Comparison of ENCODE assay signal across 8 cellular contexts in genomic region chr4:51842554-51843308, GRCh38. TPM values are rescaled to one million over a fixed set of nuclear protein-coding genes. Genes with fewer than 3 reads are reported as not detected.
A peak's percentile ranks its signal among the peaks of the same experiment; 100 is the strongest.
DNase-seq lines count a peak whose midpoint lies in the region; ATAC-seq, FAIRE-seq and TF ChIP-seq lines count a peak whose summit lies in the region.

TSS of gene DCUN1D4 (plus strand) at chr4:51843153. CDS start at chr4:51843243, 90 bp downstream.

- peak within 1 kb of the TSS; percentile 68 to 94 (median 89) for H3K27ac ChIP-seq in pancreas
- H3K27ac ChIP-seq in tibial artery: peak within 1 kb of the TSS; percentile 96 to 99

- peak; percentile 96 for FAIRE-seq in pancreas (lab: Jason Lieb, UNC)

- H3K9me3 ChIP-seq in adipocyte (ENCODE audit: control insufficient read depth, low read length) (no peaks in the 10 kb centered on the region), pancreas (no peaks in the 10 kb centered on the region), tibial artery (no peaks in the 10 kb centered on the region)

- peak; percentile 99 for DNase-seq in NCI-H1436 (lab: John Stamatoyannopoulos, UW)
- peak; percentile 93 for DNase-seq in T follicular helper cell (ENCODE audit: low read depth)
- peak; percentile 100 for DNase-seq in adipocyte (ENCODE audit: low read depth)
- peak; percentile 100 for DNase-seq in Right ventricle myocardium superior
- DNase-seq in pancreas: peak; percentile 99 to 100 (median 100)
- DNase-seq in tibial artery: peak; percentile 100

- TF ChIP-seq CTCF in GM12875 (IDR thresholded peaks at IDR 0.05; ENCODE audit: borderline replicate concordance, insufficient read depth, low read depth, low read length): peak; percentile 15; the same call in 1 of the 2 replicates
- peak in 3 of 4 donors; percentile 23 to 45 (median 43) for TF ChIP-seq CTCF in pancreas (IDR thresholded peaks at IDR 0.05)
- peak; percentile 47 to 52 for TF ChIP-seq CTCF in tibial artery (IDR thresholded peaks at IDR 0.05)

- ATAC-seq in HG02798 (IDR thresholded peaks at IDR 0.05; ENCODE audit: poor library complexity, unreplicated experiment) (peak; percentile 94), Right ventricle myocardium superior (ENCODE audit: poor library complexity) (peak; percentile 92), pancreas (peak; percentile 88 to 94 (median 88))

- intact Hi-C loops in Right ventricle myocardium superior (cut with DNase I): loop anchor here (10.0 kb wide), 2 partner anchors 52 to 192 kb away; partner anchors contain the start of gene SGCB
- intact Hi-C loops in pancreas (cut with DNase I): no loop called here
- intact Hi-C loops in tibial artery (cut with DNase I; ENCODE audit: low total_unique reads): loop anchor here (10.0 kb wide), 1 partner anchor 812 kb away; the partner anchor contains the start of gene USP46

- no peaks in the 10 kb centered on the region for H3K36me3 ChIP-seq in adipocyte (ENCODE audit: control insufficient read depth, insufficient read depth, low read length, severe bottlenecking)
- H3K36me3 ChIP-seq in pancreas: no peaks in the 10 kb centered on the region
- H3K36me3 ChIP-seq in tibial artery: no peaks in the 10 kb centered on the region

- H3K4me3 ChIP-seq in GM12875 (ENCODE audit: low read depth, low read length): peak within 1 kb of the TSS; percentile 61
- H3K4me3 ChIP-seq in adipocyte (ENCODE audit: low read length): peak within 1 kb of the TSS; percentile 96
- H3K4me3 ChIP-seq in pancreas: peak within 1 kb of the TSS; percentile 67 to 95 (median 88)
- peak within 1 kb of the TSS; percentile 87 to 89 for H3K4me3 ChIP-seq in tibial artery

- H3K4me1 ChIP-seq in adipocyte (ENCODE audit: control insufficient read depth, insufficient read depth, low read length) (peaks cover 24% of the 10 kb centered on the region), pancreas (peaks cover 0 to 7% (median 6%) of the 10 kb centered on the region in 3 donors), tibial artery (peaks cover 0 to 18% (median 10%) of the 10 kb centered on the region in 4 donors)

- no peaks in the 10 kb centered on the region for H3K27me3 ChIP-seq in adipocyte (replicated peaks; ENCODE audit: control insufficient read depth, insufficient read depth, low read length)
- H3K27me3 ChIP-seq in pancreas: no peaks in the 10 kb centered on the region
- H3K27me3 ChIP-seq in tibial artery: no peaks in the 10 kb centered on the region

- WGBS in pancreas, 2 donors: 0 to 1% methylated on average over 66 to 68 of the region's 68 CpGs

- peak within 1 kb of the TSS; percentile 88 for H3K9ac ChIP-seq in adipocyte (ENCODE audit: low read length)

RNA-seq across cellular contexts. Expression of gene DCUN1D4, which starts in this region (rescaled TPM):
- 35.2 TPM for total RNA-seq in Right ventricle myocardium superior
- 10 to 100 TPM; 13.6 to 24.2 (median 17.5) TPM for total RNA-seq in pancreas
- polyA plus RNA-seq in pancreas: 10 to 100 TPM in 1 of 2 donors, 1 to 10 TPM in 1; 9.2 to 15.8 TPM

Comparison
In these comparisons a context has a peak if more than half of its experiments do, and no peak if none do; other contexts are left out.
1. Peak in every context shown above with its lines: DNase-seq, ATAC-seq, H3K4me3 ChIP-seq and H3K27ac ChIP-seq.
2. intact Hi-C loops: an anchor here in Right ventricle myocardium superior (10.0 kb wide) and tibial artery (10.0 kb wide); none called in pancreas.